Comparison of ENCODE assay signal across 9 cellular contexts in genomic region chr3:146065573-146066006, GRCh38.
DNase-seq lines count a peak whose midpoint lies in the region; ATAC-seq, FAIRE-seq and TF ChIP-seq lines count a peak whose summit lies in the region.
"Had no signal": no experiment of that assay in that cellular context is flagged by ENCODE, and none has a peak within 500 bp of the region (broad histone marks: within the 10 kb centered on the region; RNA-seq: fewer than 3 reads in every experiment).

No MANE protein-coding gene starts in this region.

- H3K36me3 ChIP-seq in RWPE2 (ENCODE audit: low read depth) (peaks cover 57% of the 10 kb centered on the region), spleen (no peaks in the 10 kb centered on the region)

- H3K4me1 ChIP-seq in RWPE2 (ENCODE audit: insufficient read depth, poor library complexity, severe bottlenecking): peaks cover 18% of the 10 kb centered on the region
- no peaks in the 10 kb centered on the region for H3K4me1 ChIP-seq in spleen

- H3K9me3 ChIP-seq in RWPE2 (ENCODE audit: severe bottlenecking) (no peaks in the 10 kb centered on the region), spleen (no peaks in the 10 kb centered on the region)

- DNase-seq in NCI-H82 (lab: John Stamatoyannopoulos, UW): peak; percentile 66
- no peak for DNase-seq in NCI-H82 treated with DMSO at 0.1 percent for 48 hours (lab: John Stamatoyannopoulos, UW; ENCODE audit: unreplicated experiment)
- DNase-seq in Jurkat, Clone E6-1 (ENCODE audit: low read depth, low spot score): peak; percentile 45
- DNase-seq in RWPE2 (ENCODE audit: low spot score): no peak
- peak; percentile 84 for DNase-seq in fibroblast of villous mesenchyme (ENCODE audit: low read depth)
- no peak for DNase-seq in spleen
- no peak for DNase-seq in H54 (ENCODE audit: insufficient read length, low spot score)
- DNase-seq: activated naive CD8-positive, alpha-beta T cell treated with anti-CD3 and anti-CD28 coated beads, Interleukin-2, amount 10 ng/mL, durations not matched to agents 7 days and 5 days had no signal

- no peak for FAIRE-seq in H54 (lab: Jason Lieb, UNC)

- peak overlapping the region; percentile 57 for H3K27ac ChIP-seq in RWPE2 (ENCODE audit: poor library complexity, severe bottlenecking)
- H3K27ac ChIP-seq in spleen: no peak overlapping the region

- peak; percentile 90 for TF ChIP-seq CTCF in RWPE2 (IDR thresholded peaks at IDR 0.05; ENCODE audit: poor library complexity, severe bottlenecking)
- peak; percentile 55 for TF ChIP-seq CTCF in fibroblast of villous mesenchyme (IDR thresholded peaks at IDR 0.05; ENCODE audit: insufficient read depth, low read depth, low read length)
- peak in 10 of 11 experiments; percentile 10 to 72 (median 48) for TF ChIP-seq CTCF in spleen (IDR thresholded peaks at IDR 0.05 in 8 of 11, conservative IDR thresholded peaks at IDR 0.05 in 3 of 11)

- no peak overlapping the region for H3K4me3 ChIP-seq in Jurkat, Clone E6-1 (ENCODE audit: low read length)
- H3K4me3 ChIP-seq in RWPE2 (ENCODE audit: severe bottlenecking): no peak overlapping the region
- no peak overlapping the region for H3K4me3 ChIP-seq in fibroblast of villous mesenchyme (ENCODE audit: low read depth, low read length)
- no peak overlapping the region for H3K4me3 ChIP-seq in spleen

- 38 to 49% (median 45%) methylated on average over 2 of the region's 2 CpGs for WGBS in spleen, 5 donors

- ATAC-seq in RWPE2 (ENCODE audit: low read depth) (no peak), HG03571 (IDR thresholded peaks at IDR 0.05; ENCODE audit: unreplicated experiment) (no peak)

- intact Hi-C loops in spleen (cut with DNase I; ENCODE audit: low total_unique reads): loop anchor here (5.0 kb wide), 1 partner anchor 262 kb away; no protein-coding TSS in a partner anchor

- no peak for TF ChIP-seq POLR2A in spleen (IDR thresholded peaks at IDR 0.05)
- no peak for TF ChIP-seq POLR2A in H54 (IDR thresholded peaks at IDR 0.05; ENCODE audit: low read depth, low read length)

- H3K27me3 ChIP-seq in RWPE2 (ENCODE audit: insufficient read depth, poor library complexity, severe bottlenecking) (no peaks in the 10 kb centered on the region), spleen (replicated peaks in 1 of 7) (no peaks in the 10 kb centered on the region)

Comparison
In these comparisons a context has a peak if more than half of its experiments do, and no peak if none do; other contexts are left out.
1. DNase-seq: peak in NCI-H82 (single experiment), Jurkat, Clone E6-1 (single experiment) and fibroblast of villous mesenchyme (single experiment); none in NCI-H82 treated with DMSO at 0.1 percent for 48 hours (single experiment), RWPE2 (single experiment), spleen (single experiment) and H54 (single experiment).
2. Peak in every context shown above with its lines, with median percentiles within 50 percentile points of each other: CTCF ChIP-seq.